1 cellular context compared by ENCODE assay signal in genomic region chr11:66694732-66695207, GRCh38.
A peak's percentile ranks its signal among the peaks of the same experiment; 100 is the strongest.
TF ChIP-seq lines count a peak whose summit lies in the region.

No MANE protein-coding gene starts in this region.

TF ChIP-seq in K562, 482 proteins besides CTCF, POLR2A, EP300 and RAD21 (continued from another document and continues in another):
- TF ChIP-seq, protein P1, sequence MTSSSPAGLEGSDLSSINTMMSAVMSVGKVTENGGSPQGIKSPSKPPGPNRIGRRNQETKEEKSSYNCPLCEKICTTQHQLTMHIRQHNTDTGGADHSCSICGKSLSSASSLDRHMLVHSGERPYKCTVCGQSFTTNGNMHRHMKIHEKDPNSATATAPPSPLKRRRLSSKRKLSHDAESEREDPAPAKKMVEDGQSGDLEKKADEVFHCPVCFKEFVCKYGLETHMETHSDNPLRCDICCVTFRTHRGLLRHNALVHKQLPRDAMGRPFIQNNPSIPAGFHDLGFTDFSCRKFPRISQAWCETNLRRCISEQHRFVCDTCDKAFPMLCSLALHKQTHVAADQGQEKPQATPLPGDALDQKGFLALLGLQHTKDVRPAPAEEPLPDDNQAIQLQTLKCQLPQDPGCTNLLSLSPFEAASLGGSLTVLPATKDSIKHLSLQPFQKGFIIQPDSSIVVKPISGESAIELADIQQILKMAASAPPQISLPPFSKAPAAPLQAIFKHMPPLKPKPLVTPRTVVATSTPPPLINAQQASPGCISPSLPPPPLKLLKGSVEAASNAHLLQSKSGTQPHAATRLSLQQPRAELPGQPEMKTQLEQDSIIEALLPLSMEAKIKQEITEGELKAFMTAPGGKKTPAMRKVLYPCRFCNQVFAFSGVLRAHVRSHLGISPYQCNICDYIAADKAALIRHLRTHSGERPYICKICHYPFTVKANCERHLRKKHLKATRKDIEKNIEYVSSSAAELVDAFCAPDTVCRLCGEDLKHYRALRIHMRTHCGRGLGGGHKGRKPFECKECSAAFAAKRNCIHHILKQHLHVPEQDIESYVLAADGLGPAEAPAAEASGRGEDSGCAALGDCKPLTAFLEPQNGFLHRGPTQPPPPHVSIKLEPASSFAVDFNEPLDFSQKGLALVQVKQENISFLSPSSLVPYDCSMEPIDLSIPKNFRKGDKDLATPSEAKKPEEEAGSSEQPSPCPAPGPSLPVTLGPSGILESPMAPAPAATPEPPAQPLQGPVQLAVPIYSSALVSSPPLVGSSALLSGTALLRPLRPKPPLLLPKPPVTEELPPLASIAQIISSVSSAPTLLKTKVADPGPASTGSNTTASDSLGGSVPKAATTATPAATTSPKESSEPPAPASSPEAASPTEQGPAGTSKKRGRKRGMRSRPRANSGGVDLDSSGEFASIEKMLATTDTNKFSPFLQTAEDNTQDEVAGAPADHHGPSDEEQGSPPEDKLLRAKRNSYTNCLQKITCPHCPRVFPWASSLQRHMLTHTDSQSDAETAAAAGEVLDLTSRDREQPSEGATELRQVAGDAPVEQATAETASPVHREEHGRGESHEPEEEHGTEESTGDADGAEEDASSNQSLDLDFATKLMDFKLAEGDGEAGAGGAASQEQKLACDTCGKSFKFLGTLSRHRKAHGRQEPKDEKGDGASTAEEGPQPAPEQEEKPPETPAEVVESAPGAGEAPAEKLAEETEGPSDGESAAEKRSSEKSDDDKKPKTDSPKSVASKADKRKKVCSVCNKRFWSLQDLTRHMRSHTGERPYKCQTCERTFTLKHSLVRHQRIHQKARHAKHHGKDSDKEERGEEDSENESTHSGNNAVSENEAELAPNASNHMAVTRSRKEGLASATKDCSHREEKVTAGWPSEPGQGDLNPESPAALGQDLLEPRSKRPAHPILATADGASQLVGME (CRISPR knock-in tag; IDR thresholded peaks at IDR 0.05), result no peak
- TF ChIP-seq MAZ (CRISPR knock-in tag; conservative IDR thresholded peaks at IDR 0.05 in 1 of 2, IDR thresholded peaks at IDR 0.05 in 1 of 2) (peak; percentile 57 to 88), CLOCK (CRISPR knock-in tag; IDR thresholded peaks at IDR 0.05; ENCODE audit: borderline replicate concordance) (no peak), RUNX1 (IDR thresholded peaks at IDR 0.05; ENCODE audit: low read depth) (peak; percentile 65; the same call in 1 of the 2 replicates), ZBTB40 (IDR thresholded peaks at IDR 0.05) (0 out of 2 replicates have a peak, but pooled peaks have one; percentile 25), ZBTB40 (CRISPR knock-in tag; IDR thresholded peaks at IDR 0.05) (no peak), CC2D1A (IDR thresholded peaks at IDR 0.05) (peak; percentile 92), MYNN (IDR thresholded peaks at IDR 0.05) (peak; percentile 75), MYNN (CRISPR knock-in tag; IDR thresholded peaks at IDR 0.05) (no peak), ZNF431 (CRISPR knock-in tag; IDR thresholded peaks at IDR 0.05) (no peak), PTRF (tag; IDR thresholded peaks at IDR 0.05) (no peak), ZNF644 (tag; IDR thresholded peaks at IDR 0.05; ENCODE audit: low read depth) (no peak), NFRKB (IDR thresholded peaks at IDR 0.05; ENCODE audit: low read depth) (no peak), NFATC3 (IDR thresholded peaks at IDR 0.05) (no peak), SAFB (IDR thresholded peaks at IDR 0.05; ENCODE audit: borderline replicate concordance, low read depth, low read length) (no peak), ZNF133 (CRISPR knock-in tag; IDR thresholded peaks at IDR 0.05) (no peak), DDX20 (tag; IDR thresholded peaks at IDR 0.05; ENCODE audit: low read depth) (no peak), MTA2 (IDR thresholded peaks at IDR 0.05; ENCODE audit: low read depth) (no peak), ZNF277 (CRISPR knock-in tag; IDR thresholded peaks at IDR 0.05; ENCODE audit: borderline replicate concordance) (no peak), ZNF740 (CRISPR knock-in tag; IDR thresholded peaks at IDR 0.05) (no peak), ZNF740 (tag; IDR thresholded peaks at IDR 0.05) (no peak), SP1 (CRISPR knock-in tag; IDR thresholded peaks at IDR 0.05) (peak; percentile 68; the same call in 1 of the 2 replicates), CBX1 (IDR thresholded peaks at IDR 0.05; ENCODE audit: low read depth) (0 out of 2 replicates have a peak, but pooled peaks have one; percentile 45), TEAD1 (CRISPR knock-in tag; IDR thresholded peaks at IDR 0.05) (peak; percentile 76 to 98; a peak in 3 of 4 replicates), KDM4B (IDR thresholded peaks at IDR 0.05; ENCODE audit: borderline replicate concordance in 2 of 2, low read depth in 1 of 2) (no peak), JUND (IDR thresholded peaks at IDR 0.05; ENCODE audit: borderline replicate concordance, low read depth, low read length) (peak; percentile 64), JUND (tag; IDR thresholded peaks at IDR 0.05; ENCODE audit: borderline replicate concordance, low read depth, low read length) (peak; percentile 46; the same call in 1 of the 3 replicates), LCOR (CRISPR knock-in tag; IDR thresholded peaks at IDR 0.05) (0 out of 2 replicates have a peak, but pooled peaks have one; percentile 38), ZNF280A (IDR thresholded peaks at IDR 0.05; ENCODE audit: low read depth, partially characterized antibody) (no peak), SRF (CRISPR knock-in tag; IDR thresholded peaks at IDR 0.05) (no peak)
- TF ChIP-seq, protein P2, sequence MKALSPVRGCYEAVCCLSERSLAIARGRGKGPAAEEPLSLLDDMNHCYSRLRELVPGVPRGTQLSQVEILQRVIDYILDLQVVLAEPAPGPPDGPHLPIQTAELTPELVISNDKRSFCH (CRISPR knock-in tag; IDR thresholded peaks at IDR 0.05), result no peak
- TF ChIP-seq, protein P2 (tag; IDR thresholded peaks at IDR 0.05), result no peak
- TF ChIP-seq, protein P3, sequence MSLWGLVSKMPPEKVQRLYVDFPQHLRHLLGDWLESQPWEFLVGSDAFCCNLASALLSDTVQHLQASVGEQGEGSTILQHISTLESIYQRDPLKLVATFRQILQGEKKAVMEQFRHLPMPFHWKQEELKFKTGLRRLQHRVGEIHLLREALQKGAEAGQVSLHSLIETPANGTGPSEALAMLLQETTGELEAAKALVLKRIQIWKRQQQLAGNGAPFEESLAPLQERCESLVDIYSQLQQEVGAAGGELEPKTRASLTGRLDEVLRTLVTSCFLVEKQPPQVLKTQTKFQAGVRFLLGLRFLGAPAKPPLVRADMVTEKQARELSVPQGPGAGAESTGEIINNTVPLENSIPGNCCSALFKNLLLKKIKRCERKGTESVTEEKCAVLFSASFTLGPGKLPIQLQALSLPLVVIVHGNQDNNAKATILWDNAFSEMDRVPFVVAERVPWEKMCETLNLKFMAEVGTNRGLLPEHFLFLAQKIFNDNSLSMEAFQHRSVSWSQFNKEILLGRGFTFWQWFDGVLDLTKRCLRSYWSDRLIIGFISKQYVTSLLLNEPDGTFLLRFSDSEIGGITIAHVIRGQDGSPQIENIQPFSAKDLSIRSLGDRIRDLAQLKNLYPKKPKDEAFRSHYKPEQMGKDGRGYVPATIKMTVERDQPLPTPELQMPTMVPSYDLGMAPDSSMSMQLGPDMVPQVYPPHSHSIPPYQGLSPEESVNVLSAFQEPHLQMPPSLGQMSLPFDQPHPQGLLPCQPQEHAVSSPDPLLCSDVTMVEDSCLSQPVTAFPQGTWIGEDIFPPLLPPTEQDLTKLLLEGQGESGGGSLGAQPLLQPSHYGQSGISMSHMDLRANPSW (CRISPR knock-in tag; IDR thresholded peaks at IDR 0.05), result no peak
